ENCODE assay signal across 1 cellular context in the genomic region with DNA sequence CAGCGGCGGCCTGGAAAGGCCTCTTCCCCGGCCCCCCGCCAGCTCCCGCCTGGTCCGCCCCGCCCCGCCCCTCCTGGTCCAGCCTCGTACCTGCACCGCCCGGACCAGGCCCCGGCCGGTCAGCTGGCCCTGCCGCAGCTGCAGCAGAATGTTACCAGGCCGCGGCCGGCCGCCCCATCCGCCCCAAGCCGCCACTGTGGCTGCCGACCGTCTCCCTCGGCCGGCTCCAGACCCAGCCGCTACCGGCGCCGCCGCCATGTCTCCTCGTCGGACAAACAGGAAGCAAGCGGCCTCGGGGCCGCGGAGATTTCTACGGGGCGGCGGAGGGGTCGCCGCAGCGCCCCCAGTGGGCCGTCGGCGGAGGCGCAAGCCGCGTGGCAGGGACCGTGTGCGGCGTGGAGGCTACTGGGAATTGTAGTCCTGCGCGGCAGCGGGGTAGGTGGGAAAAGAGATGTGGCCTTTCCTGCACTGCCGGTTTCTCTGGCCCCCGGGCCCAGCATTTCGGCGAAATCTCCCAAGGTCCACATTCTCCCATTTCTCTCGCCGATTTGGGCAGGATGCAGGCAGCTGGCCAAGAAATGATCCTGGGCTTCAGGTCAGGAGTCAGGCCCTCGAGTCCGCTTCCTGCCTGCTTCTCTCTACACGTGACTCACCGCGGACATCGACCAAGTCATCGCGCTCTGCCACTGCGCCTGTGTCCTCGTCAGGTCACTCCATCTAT.
A peak's percentile ranks its signal among the peaks of the same experiment; 100 is the strongest.
TF ChIP-seq lines count a peak whose summit lies in the region.

A gene with protein sequence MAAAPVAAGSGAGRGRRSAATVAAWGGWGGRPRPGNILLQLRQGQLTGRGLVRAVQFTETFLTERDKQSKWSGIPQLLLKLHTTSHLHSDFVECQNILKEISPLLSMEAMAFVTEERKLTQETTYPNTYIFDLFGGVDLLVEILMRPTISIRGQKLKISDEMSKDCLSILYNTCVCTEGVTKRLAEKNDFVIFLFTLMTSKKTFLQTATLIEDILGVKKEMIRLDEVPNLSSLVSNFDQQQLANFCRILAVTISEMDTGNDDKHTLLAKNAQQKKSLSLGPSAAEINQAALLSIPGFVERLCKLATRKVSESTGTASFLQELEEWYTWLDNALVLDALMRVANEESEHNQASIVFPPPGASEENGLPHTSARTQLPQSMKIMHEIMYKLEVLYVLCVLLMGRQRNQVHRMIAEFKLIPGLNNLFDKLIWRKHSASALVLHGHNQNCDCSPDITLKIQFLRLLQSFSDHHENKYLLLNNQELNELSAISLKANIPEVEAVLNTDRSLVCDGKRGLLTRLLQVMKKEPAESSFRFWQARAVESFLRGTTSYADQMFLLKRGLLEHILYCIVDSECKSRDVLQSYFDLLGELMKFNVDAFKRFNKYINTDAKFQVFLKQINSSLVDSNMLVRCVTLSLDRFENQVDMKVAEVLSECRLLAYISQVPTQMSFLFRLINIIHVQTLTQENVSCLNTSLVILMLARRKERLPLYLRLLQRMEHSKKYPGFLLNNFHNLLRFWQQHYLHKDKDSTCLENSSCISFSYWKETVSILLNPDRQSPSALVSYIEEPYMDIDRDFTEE (minus strand): TSS at position 284 of the 721 bp plus-strand sequence. CDS start 26 bp downstream, at position 258.

TF ChIP-seq in GM23338, 12 proteins besides CTCF, POLR2A, EP300 and RAD21 (continued from another document):
- TF ChIP-seq, protein P1, sequence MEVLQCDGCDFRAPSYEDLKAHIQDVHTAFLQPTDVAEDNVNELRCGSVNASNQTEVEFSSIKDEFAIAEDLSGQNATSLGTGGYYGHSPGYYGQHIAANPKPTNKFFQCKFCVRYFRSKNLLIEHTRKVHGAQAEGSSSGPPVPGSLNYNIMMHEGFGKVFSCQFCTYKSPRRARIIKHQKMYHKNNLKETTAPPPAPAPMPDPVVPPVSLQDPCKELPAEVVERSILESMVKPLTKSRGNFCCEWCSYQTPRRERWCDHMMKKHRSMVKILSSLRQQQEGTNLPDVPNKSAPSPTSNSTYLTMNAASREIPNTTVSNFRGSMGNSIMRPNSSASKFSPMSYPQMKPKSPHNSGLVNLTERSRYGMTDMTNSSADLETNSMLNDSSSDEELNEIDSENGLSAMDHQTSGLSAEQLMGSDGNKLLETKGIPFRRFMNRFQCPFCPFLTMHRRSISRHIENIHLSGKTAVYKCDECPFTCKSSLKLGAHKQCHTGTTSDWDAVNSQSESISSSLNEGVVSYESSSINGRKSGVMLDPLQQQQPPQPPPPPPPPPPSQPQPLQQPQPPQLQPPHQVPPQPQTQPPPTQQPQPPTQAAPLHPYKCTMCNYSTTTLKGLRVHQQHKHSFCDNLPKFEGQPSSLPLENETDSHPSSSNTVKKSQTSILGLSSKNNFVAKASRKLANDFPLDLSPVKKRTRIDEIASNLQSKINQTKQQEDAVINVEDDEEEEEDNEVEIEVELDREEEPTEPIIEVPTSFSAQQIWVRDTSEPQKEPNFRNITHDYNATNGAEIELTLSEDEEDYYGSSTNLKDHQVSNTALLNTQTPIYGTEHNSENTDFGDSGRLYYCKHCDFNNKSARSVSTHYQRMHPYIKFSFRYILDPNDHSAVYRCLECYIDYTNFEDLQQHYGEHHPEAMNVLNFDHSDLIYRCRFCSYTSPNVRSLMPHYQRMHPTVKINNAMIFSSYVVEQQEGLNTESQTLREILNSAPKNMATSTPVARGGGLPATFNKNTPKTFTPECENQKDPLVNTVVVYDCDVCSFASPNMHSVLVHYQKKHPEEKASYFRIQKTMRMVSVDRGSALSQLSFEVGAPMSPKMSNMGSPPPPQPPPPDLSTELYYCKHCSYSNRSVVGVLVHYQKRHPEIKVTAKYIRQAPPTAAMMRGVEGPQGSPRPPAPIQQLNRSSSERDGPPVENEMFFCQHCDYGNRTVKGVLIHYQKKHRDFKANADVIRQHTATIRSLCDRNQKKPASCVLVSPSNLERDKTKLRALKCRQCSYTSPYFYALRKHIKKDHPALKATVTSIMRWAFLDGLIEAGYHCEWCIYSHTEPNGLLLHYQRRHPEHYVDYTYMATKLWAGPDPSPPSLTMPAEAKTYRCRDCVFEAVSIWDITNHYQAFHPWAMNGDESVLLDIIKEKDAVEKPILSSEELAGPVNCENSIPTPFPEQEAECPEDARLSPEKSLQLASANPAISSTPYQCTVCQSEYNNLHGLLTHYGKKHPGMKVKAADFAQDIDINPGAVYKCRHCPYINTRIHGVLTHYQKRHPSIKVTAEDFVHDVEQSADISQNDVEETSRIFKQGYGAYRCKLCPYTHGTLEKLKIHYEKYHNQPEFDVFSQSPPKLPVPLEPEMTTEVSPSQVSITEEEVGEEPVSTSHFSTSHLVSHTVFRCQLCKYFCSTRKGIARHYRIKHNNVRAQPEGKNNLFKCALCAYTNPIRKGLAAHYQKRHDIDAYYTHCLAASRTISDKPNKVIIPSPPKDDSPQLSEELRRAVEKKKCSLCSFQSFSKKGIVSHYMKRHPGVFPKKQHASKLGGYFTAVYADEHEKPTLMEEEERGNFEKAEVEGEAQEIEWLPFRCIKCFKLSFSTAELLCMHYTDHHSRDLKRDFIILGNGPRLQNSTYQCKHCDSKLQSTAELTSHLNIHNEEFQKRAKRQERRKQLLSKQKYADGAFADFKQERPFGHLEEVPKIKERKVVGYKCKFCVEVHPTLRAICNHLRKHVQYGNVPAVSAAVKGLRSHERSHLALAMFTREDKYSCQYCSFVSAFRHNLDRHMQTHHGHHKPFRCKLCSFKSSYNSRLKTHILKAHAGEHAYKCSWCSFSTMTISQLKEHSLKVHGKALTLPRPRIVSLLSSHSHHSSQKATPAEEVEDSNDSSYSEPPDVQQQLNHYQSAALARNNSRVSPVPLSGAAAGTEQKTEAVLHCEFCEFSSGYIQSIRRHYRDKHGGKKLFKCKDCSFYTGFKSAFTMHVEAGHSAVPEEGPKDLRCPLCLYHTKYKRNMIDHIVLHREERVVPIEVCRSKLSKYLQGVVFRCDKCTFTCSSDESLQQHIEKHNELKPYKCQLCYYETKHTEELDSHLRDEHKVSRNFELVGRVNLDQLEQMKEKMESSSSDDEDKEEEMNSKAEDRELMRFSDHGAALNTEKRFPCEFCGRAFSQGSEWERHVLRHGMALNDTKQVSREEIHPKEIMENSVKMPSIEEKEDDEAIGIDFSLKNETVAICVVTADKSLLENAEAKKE (CRISPR knock-in tag; IDR thresholded peaks at IDR 0.05) = no peak
- no peak for TF ChIP-seq NANOG (IDR thresholded peaks at IDR 0.05; ENCODE audit: borderline replicate concordance)
- TF ChIP-seq POLR2AphosphoS5 (IDR thresholded peaks at IDR 0.05; ENCODE audit: low read depth) = peak; percentile 83
- no peak for TF ChIP-seq ZNF331 (CRISPR knock-in tag; IDR thresholded peaks at IDR 0.05; ENCODE audit: low read depth)
